In the genomic region with DNA sequence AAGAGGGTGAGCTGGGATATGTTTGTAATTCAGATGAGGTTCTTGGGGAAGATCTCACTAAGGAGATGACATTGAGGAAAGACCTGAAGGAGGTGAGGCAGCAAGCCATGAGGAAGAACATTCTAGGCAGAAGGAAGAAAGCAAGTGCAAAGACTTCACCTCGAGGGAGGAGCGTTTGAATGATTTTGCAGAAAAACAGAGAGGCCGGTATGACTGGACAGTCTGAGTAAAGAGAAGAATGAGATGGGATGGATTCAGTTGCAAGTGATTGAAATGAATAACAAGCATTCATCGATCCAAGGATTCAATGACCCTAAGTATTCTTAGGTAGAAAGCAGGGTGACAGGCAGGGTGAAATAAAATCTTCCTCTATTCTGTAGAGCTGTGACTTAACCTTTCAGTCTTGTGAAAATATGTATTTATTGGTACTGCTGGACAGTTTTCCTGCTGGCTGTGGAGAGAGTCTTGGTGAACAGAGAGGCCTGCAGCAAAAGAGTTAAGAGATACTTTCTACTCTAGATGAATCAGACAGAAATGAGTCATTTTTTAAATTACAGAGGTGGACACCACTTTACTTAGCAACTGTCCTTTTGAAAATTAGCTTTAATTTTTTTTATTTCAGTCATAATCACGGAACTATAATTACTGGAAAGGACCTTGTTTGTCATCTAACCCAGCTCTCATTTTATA, we compare ENCODE assay signal across 1 cellular context.
TF ChIP-seq lines count a peak whose summit lies in the region.

No MANE protein-coding gene starts in this region.

TF ChIP-seq in SK-N-SH, 30 proteins besides CTCF, POLR2A, EP300 and RAD21 (continued from another document):
- TF ChIP-seq, protein P1, sequence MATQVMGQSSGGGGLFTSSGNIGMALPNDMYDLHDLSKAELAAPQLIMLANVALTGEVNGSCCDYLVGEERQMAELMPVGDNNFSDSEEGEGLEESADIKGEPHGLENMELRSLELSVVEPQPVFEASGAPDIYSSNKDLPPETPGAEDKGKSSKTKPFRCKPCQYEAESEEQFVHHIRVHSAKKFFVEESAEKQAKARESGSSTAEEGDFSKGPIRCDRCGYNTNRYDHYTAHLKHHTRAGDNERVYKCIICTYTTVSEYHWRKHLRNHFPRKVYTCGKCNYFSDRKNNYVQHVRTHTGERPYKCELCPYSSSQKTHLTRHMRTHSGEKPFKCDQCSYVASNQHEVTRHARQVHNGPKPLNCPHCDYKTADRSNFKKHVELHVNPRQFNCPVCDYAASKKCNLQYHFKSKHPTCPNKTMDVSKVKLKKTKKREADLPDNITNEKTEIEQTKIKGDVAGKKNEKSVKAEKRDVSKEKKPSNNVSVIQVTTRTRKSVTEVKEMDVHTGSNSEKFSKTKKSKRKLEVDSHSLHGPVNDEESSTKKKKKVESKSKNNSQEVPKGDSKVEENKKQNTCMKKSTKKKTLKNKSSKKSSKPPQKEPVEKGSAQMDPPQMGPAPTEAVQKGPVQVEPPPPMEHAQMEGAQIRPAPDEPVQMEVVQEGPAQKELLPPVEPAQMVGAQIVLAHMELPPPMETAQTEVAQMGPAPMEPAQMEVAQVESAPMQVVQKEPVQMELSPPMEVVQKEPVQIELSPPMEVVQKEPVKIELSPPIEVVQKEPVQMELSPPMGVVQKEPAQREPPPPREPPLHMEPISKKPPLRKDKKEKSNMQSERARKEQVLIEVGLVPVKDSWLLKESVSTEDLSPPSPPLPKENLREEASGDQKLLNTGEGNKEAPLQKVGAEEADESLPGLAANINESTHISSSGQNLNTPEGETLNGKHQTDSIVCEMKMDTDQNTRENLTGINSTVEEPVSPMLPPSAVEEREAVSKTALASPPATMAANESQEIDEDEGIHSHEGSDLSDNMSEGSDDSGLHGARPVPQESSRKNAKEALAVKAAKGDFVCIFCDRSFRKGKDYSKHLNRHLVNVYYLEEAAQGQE (IDR thresholded peaks at IDR 0.05; ENCODE audit: low read depth, low read length), result no peak
- TF ChIP-seq NRF1 (IDR thresholded peaks at IDR 0.05; ENCODE audit: low read depth, low read length) (no peak), EZH2phosphoT487 (IDR thresholded peaks at IDR 0.05; ENCODE audit: borderline replicate concordance, low read depth) (no peak)
- TF ChIP-seq, protein P2, sequence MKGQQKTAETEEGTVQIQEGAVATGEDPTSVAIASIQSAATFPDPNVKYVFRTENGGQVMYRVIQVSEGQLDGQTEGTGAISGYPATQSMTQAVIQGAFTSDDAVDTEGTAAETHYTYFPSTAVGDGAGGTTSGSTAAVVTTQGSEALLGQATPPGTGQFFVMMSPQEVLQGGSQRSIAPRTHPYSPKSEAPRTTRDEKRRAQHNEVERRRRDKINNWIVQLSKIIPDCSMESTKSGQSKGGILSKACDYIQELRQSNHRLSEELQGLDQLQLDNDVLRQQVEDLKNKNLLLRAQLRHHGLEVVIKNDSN (IDR thresholded peaks at IDR 0.05; ENCODE audit: borderline replicate concordance, low read depth), result no peak
